ENCODE assay signal across 8 cellular contexts in genomic region chr5:90783460-90784333, GRCh38.
DNase-seq lines count a peak whose midpoint lies in the region; ATAC-seq, FAIRE-seq and TF ChIP-seq lines count a peak whose summit lies in the region.

No MANE protein-coding gene starts in this region.

- no peaks in the 10 kb centered on the region for H3K36me3 ChIP-seq in CD4-positive, alpha-beta memory T cell (ENCODE audit: insufficient read depth, low read length)
- H3K36me3 ChIP-seq in H1 (ENCODE audit: control insufficient read depth in 2 of 4, insufficient read depth in 4 of 4, low read length in 3 of 4) (peaks cover 3 to 28% (median 16%) of the 10 kb centered on the region in 4 experiments; a peak in 6 of 8 replicates), mucosa of descending colon (ENCODE audit: low read depth) (no peaks in the 10 kb centered on the region)

- no peak for TF ChIP-seq EP300 in H1 (IDR thresholded peaks at IDR 0.05; ENCODE audit: borderline replicate concordance in 1 of 2, low read depth in 2 of 2, low read length in 2 of 2)

- POLR2A ChIA-PET in CD4-positive, alpha-beta memory T cell (lab: Charles Lee; ENCODE audit: partially characterized antibody) = no interaction called here
- POLR2A ChIA-PET in activated CD8-positive, alpha-beta T cell treated with anti-CD3 and anti-CD28 coated beads for 36 hours (lab: Charles Lee) = no interaction called here
- POLR2A ChIA-PET in H1 (lab: Charles Lee; ENCODE audit: partially characterized antibody) = no interaction called here

- H4K91ac ChIP-seq in H1 (replicated peaks; ENCODE audit: insufficient read length, low read length) = no peak overlapping the region

- no peak overlapping the region for H4K5ac ChIP-seq in H1 (ENCODE audit: insufficient read length, low read depth, low read length)

- no peak overlapping the region for H3K14ac ChIP-seq in H1 (ENCODE audit: insufficient read length)

- peaks cover 0 to 2% of the 10 kb centered on the region in 2 experiments for H4K20me1 ChIP-seq in H1 (replicated peaks in 1 of 2; ENCODE audit: control insufficient read depth in 1 of 2, insufficient read depth in 2 of 2, low read length in 2 of 2)

- H3K9me3 ChIP-seq in CD4-positive, alpha-beta memory T cell (ENCODE audit: control insufficient read depth in 1 of 2, low read length in 2 of 2) = no peaks in the 10 kb centered on the region
- H3K9me3 ChIP-seq in H1 (ENCODE audit: insufficient read depth in 2 of 2, low read depth in 1 of 2, low read length in 1 of 2) = no peaks in the 10 kb centered on the region
- H3K9me3 ChIP-seq in mucosa of descending colon = no peaks in the 10 kb centered on the region

- no peak overlapping the region for H3K18ac ChIP-seq in H1 (ENCODE audit: extremely low read depth, low read length)

- no peak overlapping the region for H3K56ac ChIP-seq in H1 (replicated peaks; ENCODE audit: insufficient read length, low read depth, low read length)

- H3K9me3 Mint-ChIP-seq in CD4-positive, alpha-beta memory T cell = no peaks in the 10 kb centered on the region
- no peaks in the 10 kb centered on the region for H3K9me3 Mint-ChIP-seq in activated CD8-positive, alpha-beta T cell treated with anti-CD3 and anti-CD28 coated beads for 36 hours

- no peaks in the 10 kb centered on the region for H3K79me1 ChIP-seq in H1 (ENCODE audit: low read depth, low read length)

- peak; percentile 79 to 84 for TF ChIP-seq RAD21 in H1 (IDR thresholded peaks at IDR 0.05 in 1 of 2, conservative IDR thresholded peaks at IDR 0.05 in 1 of 2; ENCODE audit: low read depth in 2 of 2, low read length in 2 of 2)

- no peaks in the 10 kb centered on the region for H3K36me3 Mint-ChIP-seq in CD4-positive, alpha-beta memory T cell
- no peaks in the 10 kb centered on the region for H3K36me3 Mint-ChIP-seq in activated CD8-positive, alpha-beta T cell treated with anti-CD3 and anti-CD28 coated beads for 36 hours (ENCODE audit: low read depth)

- no peak overlapping the region for H3K23ac ChIP-seq in H1 (ENCODE audit: insufficient read length)

- H3K4me3 Mint-ChIP-seq in CD4-positive, alpha-beta memory T cell = no peak overlapping the region
- no peak overlapping the region for H3K4me3 Mint-ChIP-seq in activated CD8-positive, alpha-beta T cell treated with anti-CD3 and anti-CD28 coated beads for 36 hours

- H2AK5ac ChIP-seq in H1 (ENCODE audit: low read depth, low read length) = no peak overlapping the region

- H3K4me1 ChIP-seq in CD4-positive, alpha-beta memory T cell (ENCODE audit: insufficient read depth, low read length) = no peaks in the 10 kb centered on the region
- H3K4me1 ChIP-seq in H1 (replicated peaks in 1 of 4; ENCODE audit: control insufficient read depth in 3 of 4, insufficient read depth in 4 of 4, low read length in 3 of 4) = no peaks in the 10 kb centered on the region
- H3K4me1 ChIP-seq in mucosa of descending colon (ENCODE audit: low read depth) = no peaks in the 10 kb centered on the region

- no peak overlapping the region for H2BK120ac ChIP-seq in H1 (replicated peaks; ENCODE audit: low read depth, low read length)

- H2AFZ ChIP-seq in H1 (ENCODE audit: low read length) = no peak overlapping the region

- no peak overlapping the region for H4K8ac ChIP-seq in H1 (ENCODE audit: extremely low read depth, insufficient read depth, low read length)

- H2BK20ac ChIP-seq in H1 (ENCODE audit: low read length) = no peak overlapping the region

- no peak overlapping the region for H2BK5ac ChIP-seq in H1 (ENCODE audit: low read depth, low read length)

- no peak overlapping the region for H3K27ac ChIP-seq in CD4-positive, alpha-beta memory T cell (ENCODE audit: low read depth, low read length)
- no peak overlapping the region for H3K27ac ChIP-seq in H1 (ENCODE audit: low read depth, low read length)

- no peak overlapping the region for H3K27ac Mint-ChIP-seq in CD4-positive, alpha-beta memory T cell
- H3K27ac Mint-ChIP-seq in activated CD8-positive, alpha-beta T cell treated with anti-CD3 and anti-CD28 coated beads for 36 hours = no peak overlapping the region

- no peak overlapping the region for H3K4me3 ChIP-seq in CD4-positive, alpha-beta memory T cell (ENCODE audit: low read length in 2 of 2)
- H3K4me3 ChIP-seq in H1 (ENCODE audit: extremely low read depth in 1 of 4, insufficient read depth in 2 of 4, low read depth in 3 of 4, low read length in 4 of 4) = no peak overlapping the region
- H3K4me3 ChIP-seq in mucosa of descending colon = no peak overlapping the region

- TF ChIP-seq POLR2A in H1 (IDR thresholded peaks at IDR 0.05; ENCODE audit: control extremely low read depth in 1 of 2, low read depth in 2 of 2, low read length in 2 of 2) = no peak

- FAIRE-seq in H1 (lab: Jason Lieb, UNC) = peak; percentile 88

- no peaks in the 10 kb centered on the region for H3K79me2 ChIP-seq in H1 (ENCODE audit: control insufficient read depth in 1 of 2, insufficient read depth in 2 of 2, low read length in 2 of 2)

- no peaks in the 10 kb centered on the region for H3K23me2 ChIP-seq in H1 (ENCODE audit: low read depth, low read length)

- peak; percentile 98 for ATAC-seq in GM19395 (IDR thresholded peaks at IDR 0.05; ENCODE audit: unreplicated experiment)
- peak; percentile 95 for ATAC-seq in HG03457 (IDR thresholded peaks at IDR 0.05; ENCODE audit: unreplicated experiment)
- peak; percentile 80 for ATAC-seq in activated CD8-positive, alpha-beta T cell treated with anti-CD3 and anti-CD28 coated beads for 36 hours
- ATAC-seq in mucosa of descending colon = peak; percentile 84

- intact Hi-C loops in CD4-positive, alpha-beta memory T cell (cut with micrococcal nuclease) = loop anchor here (1.0 kb wide), 1 partner anchor 344 kb away; no protein-coding TSS in a partner anchor
- intact Hi-C loops in activated CD8-positive, alpha-beta T cell treated with anti-CD3 and anti-CD28 coated beads for 36 hours (cut with micrococcal nuclease) = loop anchor here (5.0 kb wide), 1 partner anchor 346 kb away; no protein-coding TSS in a partner anchor
- intact Hi-C loops in mucosa of descending colon (cut with DNase I, micrococcal nuclease) = no loop called here

- peak; percentile 48 to 62 (median 56) for DNase-seq in CD4-positive, alpha-beta memory T cell
- DNase-seq in NCI-H82 treated with DMSO at 0.1 percent for 48 hours (lab: John Stamatoyannopoulos, UW; ENCODE audit: unreplicated experiment) = peak; percentile 0
- peak; percentile 80 for DNase-seq in activated CD8-positive, alpha-beta T cell treated with anti-CD3 and anti-CD28 coated beads for 36 hours
- DNase-seq in H1 (ENCODE audit: low read depth in 1 of 2, low spot score in 2 of 2) = peak in 1 of 2 experiments; percentile 92
- DNase-seq in mucosa of descending colon = peak in 2 of 3 donors; percentile 54 to 88
- DNase-seq in stimulated activated CD8-positive, alpha-beta memory T cell treated with anti-CD3 and anti-CD28 coated beads, Interleukin-7, amount 100 ng/mL, for 24 hours (ENCODE audit: low read depth) = peak; percentile 51

- peaks cover 6 to 8% of the 10 kb centered on the region in 2 donors for H3K27me3 Mint-ChIP-seq in CD4-positive, alpha-beta memory T cell
- H3K27me3 Mint-ChIP-seq in activated CD8-positive, alpha-beta T cell treated with anti-CD3 and anti-CD28 coated beads for 36 hours = peaks cover 7% of the 10 kb centered on the region

- H2BK12ac ChIP-seq in H1 (ENCODE audit: low read depth, low read length) = no peak overlapping the region

- H3K4ac ChIP-seq in H1 (replicated peaks; ENCODE audit: insufficient read length, low read depth, low read length) = no peak overlapping the region

- no peak overlapping the region for H3K9ac ChIP-seq in H1 (replicated peaks in 1 of 4; ENCODE audit: extremely low read depth in 1 of 4, low read depth in 3 of 4, low read length in 3 of 4)

- CTCF ChIA-PET in CD4-positive, alpha-beta memory T cell (lab: Charles Lee; ENCODE audit: partially characterized antibody) = interaction anchor here (0.5 to 3.8 kb wide), 16 partner anchors 8 to 635 kb away, joined by 3 to 64 read pairs (median 5); no protein-coding TSS in a partner anchor
- CTCF ChIA-PET in activated CD8-positive, alpha-beta T cell treated with anti-CD3 and anti-CD28 coated beads for 36 hours (lab: Charles Lee) = interaction anchor here (0.5 to 2.3 kb wide), 34 partner anchors 9 to 384 kb away, joined by 3 to 16 read pairs (median 3); partner anchors contain the start of gene LYSMD3
- CTCF ChIA-PET in H1 (lab: Charles Lee; ENCODE audit: partially characterized antibody) = interaction anchor here (0.7 to 2.7 kb wide), 37 partner anchors 9 to 650 kb away, joined by 3 to 24 read pairs (median 4); no protein-coding TSS in a partner anchor

- TF ChIP-seq CTCF in activated CD8-positive, alpha-beta T cell treated with anti-CD3 and anti-CD28 coated beads for 36 hours (IDR thresholded peaks at IDR 0.05) = peak; percentile 96
- TF ChIP-seq CTCF in H1 (IDR thresholded peaks at IDR 0.05; ENCODE audit: control extremely low read depth in 1 of 3, insufficient read depth in 1 of 3, low read depth in 1 of 3, low read length in 3 of 3) = peak; percentile 44 to 82 (median 79)
- TF ChIP-seq CTCF in mucosa of descending colon (IDR thresholded peaks at IDR 0.05) = peak; percentile 66

- no peak overlapping the region for H3K4me2 ChIP-seq in H1 (ENCODE audit: insufficient read depth in 1 of 2, low read depth in 2 of 2, low read length in 2 of 2)

- no peaks in the 10 kb centered on the region for H3K27me3 ChIP-seq in CD4-positive, alpha-beta memory T cell (ENCODE audit: insufficient read depth, low read length)
- no peaks in the 10 kb centered on the region for H3K27me3 ChIP-seq in H1 (replicated peaks in 1 of 4; ENCODE audit: control insufficient read depth in 3 of 4, extremely low read depth in 1 of 4, insufficient read depth in 3 of 4, low read length in 3 of 4)

- no peak overlapping the region for H2BK15ac ChIP-seq in H1 (ENCODE audit: low read length)

- WGBS in H1 (ENCODE audit: extremely low coverage in 1 of 2, insufficient coverage in 1 of 2, insufficient read length in 1 of 2, insufficient replicate concordance in 2 of 2, low coverage in 1 of 2, low lambda C conversion rate in 2 of 2, missing lambda C conversion rate in 1 of 2), 2 experiments = 28% methylated on average over 4 of the region's 4 CpGs; no CpG with 5 or more reads in 1 of the 2 experiments

- H3K4me1 Mint-ChIP-seq in CD4-positive, alpha-beta memory T cell = no peaks in the 10 kb centered on the region
- no peaks in the 10 kb centered on the region for H3K4me1 Mint-ChIP-seq in activated CD8-positive, alpha-beta T cell treated with anti-CD3 and anti-CD28 coated beads for 36 hours (ENCODE audit: low read depth)

TF ChIP-seq in H1, 55 proteins besides CTCF, POLR2A, EP300 and RAD21 (continues in another document):
- TF ChIP-seq, protein P1, sequence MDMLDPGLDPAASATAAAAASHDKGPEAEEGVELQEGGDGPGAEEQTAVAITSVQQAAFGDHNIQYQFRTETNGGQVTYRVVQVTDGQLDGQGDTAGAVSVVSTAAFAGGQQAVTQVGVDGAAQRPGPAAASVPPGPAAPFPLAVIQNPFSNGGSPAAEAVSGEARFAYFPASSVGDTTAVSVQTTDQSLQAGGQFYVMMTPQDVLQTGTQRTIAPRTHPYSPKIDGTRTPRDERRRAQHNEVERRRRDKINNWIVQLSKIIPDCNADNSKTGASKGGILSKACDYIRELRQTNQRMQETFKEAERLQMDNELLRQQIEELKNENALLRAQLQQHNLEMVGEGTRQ (IDR thresholded peaks at IDR 0.05; ENCODE audit: low read length) = no peak
- TF ChIP-seq CBX8 (IDR thresholded peaks at IDR 0.05; ENCODE audit: borderline replicate concordance, low read depth, low read length) (no peak), CBX5 (IDR thresholded peaks at IDR 0.05; ENCODE audit: low read depth, low read length) (no peak)

Comparison
In these comparisons a context has a peak if more than half of its experiments do, and no peak if none do; other contexts are left out.
1. intact Hi-C loops: an anchor here in CD4-positive, alpha-beta memory T cell (1.0 kb wide) and activated CD8-positive, alpha-beta T cell treated with anti-CD3 and anti-CD28 coated beads for 36 hours (5.0 kb wide); none called in mucosa of descending colon.